8 cellular contexts compared by ENCODE assay signal in the genomic region with DNA sequence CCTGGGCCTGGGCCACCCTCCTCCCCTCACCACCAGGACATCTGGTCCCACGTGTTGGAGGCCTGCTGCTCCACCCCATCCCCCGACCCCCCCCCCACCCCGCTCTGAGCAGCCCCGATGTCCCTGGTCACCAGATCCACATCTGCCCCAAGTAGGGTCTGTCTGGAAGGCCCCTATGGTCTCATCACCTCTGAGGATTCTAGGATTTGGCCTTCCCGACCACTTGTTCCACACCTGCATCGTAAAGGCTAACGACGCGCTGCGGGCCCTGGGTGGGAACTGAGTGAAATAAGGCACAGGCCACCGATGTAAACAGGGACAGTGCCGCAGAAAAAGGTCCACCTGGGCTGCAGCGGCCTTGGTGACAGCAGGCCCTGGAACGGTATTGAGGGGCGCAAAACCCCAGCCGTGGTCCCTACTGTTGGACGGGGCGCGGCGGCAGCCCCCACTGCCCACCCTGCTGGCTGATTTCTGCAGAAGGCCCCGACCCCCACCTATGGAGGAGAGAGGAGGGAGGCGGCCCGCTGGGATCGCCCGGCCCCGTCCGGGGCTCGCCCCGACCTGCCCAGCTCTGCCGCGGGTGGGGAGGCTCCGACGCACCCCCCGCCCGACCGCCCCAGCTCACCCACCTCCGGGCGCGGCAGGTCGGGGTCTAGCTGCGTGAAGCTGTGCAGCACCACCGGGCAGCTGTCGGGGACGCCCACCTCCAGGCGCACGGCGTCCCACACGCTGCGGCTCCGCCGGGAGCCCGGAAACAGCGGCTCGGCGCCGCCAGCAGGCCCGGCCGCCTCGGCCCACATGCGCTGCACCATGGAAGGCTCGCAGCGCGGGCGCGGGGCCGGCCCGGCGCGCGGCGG. TPM values are rescaled to one million over a fixed set of nuclear protein-coding genes. Genes with fewer than 3 reads are reported as not detected.
DNase-seq lines count a peak whose midpoint lies in the region; ATAC-seq and TF ChIP-seq lines count a peak whose summit lies in the region.

No MANE protein-coding gene starts in this region.

- peak overlapping the region; percentile 80 for H3K4me3 Mint-ChIP-seq in CD8-positive, alpha-beta T cell

- no peaks in the 10 kb centered on the region for H3K36me3 ChIP-seq in CD8-positive, alpha-beta T cell (ENCODE audit: insufficient read depth, low read length)
- H3K36me3 ChIP-seq in GM23248 (ENCODE audit: low read depth): no peaks in the 10 kb centered on the region
- H3K36me3 ChIP-seq in neutrophil: no peaks in the 10 kb centered on the region

- DNase-seq in CD8-positive, alpha-beta T cell: peak in 1 of 7 experiments; percentile 38
- DNase-seq in GM23248: peak; percentile 29
- peak; percentile 31 for DNase-seq in RPMI8226
- peak in 1 of 2 experiments; percentile 51 for DNase-seq in erythroblast (lab: John Stamatoyannopoulos, UW)
- DNase-seq in cerebellum (ENCODE audit: low spot score): no peak

- peaks cover 12% of the 10 kb centered on the region for H3F3A ChIP-seq in GM23248 (ENCODE audit: insufficient read depth)

- H3K4me1 Mint-ChIP-seq in CD8-positive, alpha-beta T cell (ENCODE audit: low read depth): peaks cover 68% of the 10 kb centered on the region

- TF ChIP-seq POLR2A in erythroblast (IDR thresholded peaks at IDR 0.05; ENCODE audit: low read length): peak; percentile 21

- WGBS in GM23248 (ENCODE audit: low coverage in 1 of 2, low lambda C conversion rate in 2 of 2, missing lambda C conversion rate in 2 of 2), 2 experiments: 1% methylated on average over 48 to 66 of the region's 71 CpGs

- POLR2A ChIA-PET in CD8-positive, alpha-beta T cell (lab: Charles Lee): interaction anchor here (1.0 to 3.3 kb wide), 6 partner anchors 12 to 90 kb away, joined by 3 to 22 read pairs (median 4); a partner anchor contains a TSS

- peaks cover 5% of the 10 kb centered on the region for H3K36me3 Mint-ChIP-seq in CD8-positive, alpha-beta T cell

- CTCF ChIA-PET in CD8-positive, alpha-beta T cell (lab: Charles Lee): interaction anchor here (5.7 to 25.8 kb wide), 2 partner anchors 17 to 27 kb away, joined by 28 to 606 read pairs; no protein-coding TSS in a partner anchor

- in situ Hi-C loops in GM23248 (cut with MboI): no loop called here

- peak overlapping the region; percentile 81 for H3K4me2 ChIP-seq in GM23248 (ENCODE audit: unreplicated experiment)

- H3K27ac Mint-ChIP-seq in CD8-positive, alpha-beta T cell: peak overlapping the region; percentile 62

- H3K79me2 ChIP-seq in GM23248 (ENCODE audit: insufficient read depth): peaks cover 38% of the 10 kb centered on the region

- peaks cover 63% of the 10 kb centered on the region for H3K4me1 ChIP-seq in CD8-positive, alpha-beta T cell (ENCODE audit: insufficient read depth, low read length)
- H3K4me1 ChIP-seq in GM23248 (ENCODE audit: insufficient read depth): peaks cover 22% of the 10 kb centered on the region
- H3K4me1 ChIP-seq in neutrophil (ENCODE audit: control insufficient read depth in 1 of 2, insufficient read depth in 1 of 2, low read depth in 1 of 2, low read length in 1 of 2): peaks cover 36 to 41% of the 10 kb centered on the region in 2 experiments

- H3K9me3 Mint-ChIP-seq in CD8-positive, alpha-beta T cell: no peaks in the 10 kb centered on the region

- ATAC-seq in CD8-positive, alpha-beta T cell: no peak
- ATAC-seq in HG03457 (IDR thresholded peaks at IDR 0.05; ENCODE audit: unreplicated experiment): no peak
- no peak for ATAC-seq in HG03025 (IDR thresholded peaks at IDR 0.05; ENCODE audit: low FRiP score, unreplicated experiment)

- H3K27me3 ChIP-seq in CD8-positive, alpha-beta T cell (ENCODE audit: insufficient read depth, low read length): no peaks in the 10 kb centered on the region
- H3K27me3 ChIP-seq in GM23248 (replicated peaks; ENCODE audit: insufficient read depth): no peaks in the 10 kb centered on the region
- H3K27me3 ChIP-seq in neutrophil: peaks cover 73% of the 10 kb centered on the region

- H3K9me2 ChIP-seq in GM23248 (ENCODE audit: insufficient read depth): no peaks in the 10 kb centered on the region

- H3K9me3 ChIP-seq in CD8-positive, alpha-beta T cell (ENCODE audit: low read length): no peaks in the 10 kb centered on the region
- H3K9me3 ChIP-seq in GM23248 (ENCODE audit: low read depth) (no peaks in the 10 kb centered on the region), neutrophil (no peaks in the 10 kb centered on the region)

- peak overlapping the region; percentile 84 for H3K9ac ChIP-seq in GM23248

- peak overlapping the region; percentile 47 for H3K27ac ChIP-seq in CD8-positive, alpha-beta T cell (ENCODE audit: low read depth, low read length)
- H3K27ac ChIP-seq in GM23248: no peak overlapping the region; the same call in 1 of the 2 replicates
- peak overlapping the region; percentile 98 for H3K27ac ChIP-seq in neutrophil

- H3K4me3 ChIP-seq in CD8-positive, alpha-beta T cell (ENCODE audit: low read depth, low read length): peak overlapping the region; percentile 53
- peak overlapping the region; percentile 78 for H3K4me3 ChIP-seq in GM23248
- H3K4me3 ChIP-seq in neutrophil (ENCODE audit: low read depth in 1 of 2, low read length in 1 of 2): peak overlapping the region; percentile 61 to 73

- TF ChIP-seq CTCF in CD8-positive, alpha-beta T cell (IDR thresholded peaks at IDR 0.05): no peak
- TF ChIP-seq CTCF in neutrophil (IDR thresholded peaks at IDR 0.05): no peak

- peak overlapping the region; percentile 55; the same call in 1 of the 2 replicates for H2AFZ ChIP-seq in GM23248

- no peaks in the 10 kb centered on the region; the same call in 1 of the 2 replicates for H4K20me1 ChIP-seq in GM23248 (ENCODE audit: insufficient read depth)

- intact Hi-C loops in CD8-positive, alpha-beta T cell (cut with DNase I, micrococcal nuclease): loop anchor here (1.0 to 10.0 kb wide), 9 partner anchors 13 to 1456 kb away; a partner anchor contains a TSS

- H3K27me3 Mint-ChIP-seq in CD8-positive, alpha-beta T cell (ENCODE audit: low read depth): no peaks in the 10 kb centered on the region

RNA-seq across cellular contexts. Expression of a gene that starts 0.5 kb away (rescaled TPM):
- 100 to 1,000 TPM; 177 to 186 TPM for total RNA-seq in CD8-positive, alpha-beta T cell
- 21.7 and 51.7 TPM in 2 replicates for total RNA-seq in GM23248 (2014; rRNA removed; shearing (Covaris generic))
- polyA plus RNA-seq in GM23248 (2016; fragmentation: Nextera tagmentation; extraction: Ambion mirVana): 8.5 and 8.9 TPM in 2 replicates
- total RNA-seq in cerebellum: 83.9 TPM

RNA-seq across cellular contexts. Expression of a gene that starts 43.1 kb away (rescaled TPM):
- total RNA-seq in CD8-positive, alpha-beta T cell: under 1 TPM; 0.53 to 0.84 TPM
- 2.7 and 3.1 TPM in 2 replicates for total RNA-seq in GM23248 (2014; rRNA removed; shearing (Covaris generic))
- 0.95 and 1.3 TPM in 2 replicates for polyA plus RNA-seq in GM23248 (2016; fragmentation: Nextera tagmentation; extraction: Ambion mirVana)
- 3.0 TPM for total RNA-seq in cerebellum

RNA-seq across cellular contexts. Expression of a gene that starts 58.8 kb away (rescaled TPM):
- under 1 TPM; 0.19 to 0.30 TPM for total RNA-seq in CD8-positive, alpha-beta T cell
- total RNA-seq in GM23248 (2014; rRNA removed; shearing (Covaris generic)): 0.22 TPM in 1 of 2 replicates, not detected in the other
- 0.13 TPM in 1 of 2 replicates, not detected in the other for polyA plus RNA-seq in GM23248 (2016; fragmentation: Nextera tagmentation; extraction: Ambion mirVana)
- 0.73 TPM for total RNA-seq in cerebellum
